ENCODE assay signal across 10 cellular contexts in the genomic region with DNA sequence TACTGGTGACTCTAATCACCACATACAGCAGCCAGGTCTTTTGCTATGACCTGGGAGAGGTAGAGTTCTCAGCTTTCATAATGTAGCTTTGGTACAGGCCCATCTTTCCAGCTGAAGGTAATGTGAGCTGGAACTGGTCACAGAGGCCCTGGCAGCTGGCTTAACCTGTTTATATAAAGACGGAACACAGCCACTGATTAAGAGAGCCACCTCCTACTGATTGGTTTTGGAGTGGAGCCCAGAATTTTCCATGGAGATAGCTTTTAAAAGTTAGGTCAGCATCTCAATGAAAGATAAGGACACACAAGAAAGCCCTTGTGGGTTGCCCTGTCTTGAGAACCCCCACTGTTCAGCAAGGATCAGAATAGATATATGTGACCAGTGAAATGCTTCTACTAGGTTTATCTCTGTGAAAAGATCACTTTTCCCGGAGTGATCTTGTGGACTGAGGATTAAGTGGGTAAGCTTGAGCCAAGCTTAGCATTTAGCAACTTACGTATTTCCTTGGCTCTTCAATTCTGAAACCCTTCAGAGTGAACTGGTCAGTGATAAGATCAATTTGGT.
A peak's percentile ranks its signal among the peaks of the same experiment; 100 is the strongest.
DNase-seq lines count a peak whose midpoint lies in the region; ATAC-seq and TF ChIP-seq lines count a peak whose summit lies in the region.
"Had no signal": no experiment of that assay in that cellular context is flagged by ENCODE, and none has a peak within 500 bp of the region (broad histone marks: within the 10 kb centered on the region; RNA-seq: fewer than 3 reads in every experiment).

No MANE protein-coding gene starts in this region.

- H3K23ac ChIP-seq in neuronal stem cell (ENCODE audit: low read depth, low read length, poor library complexity): no peak overlapping the region

- no peaks in the 10 kb centered on the region for H3K9me3 ChIP-seq in neuronal stem cell (replicated peaks in 1 of 2; ENCODE audit: control insufficient read depth in 2 of 2, insufficient read depth in 1 of 2, low read depth in 1 of 2, low read length in 2 of 2)

- H2BK120ac ChIP-seq in neuronal stem cell (ENCODE audit: low read depth, low read length): no peak overlapping the region

- no peak overlapping the region for H2AK5ac ChIP-seq in neuronal stem cell (ENCODE audit: low read depth, low read length)

- H4K91ac ChIP-seq in neuronal stem cell (ENCODE audit: low read depth, low read length, poor library complexity): no peak overlapping the region

- no peak overlapping the region for H3K4me3 ChIP-seq in neuronal stem cell (ENCODE audit: low read length in 2 of 2)
- H3K4me3 ChIP-seq: skin epidermis had no signal

- no peak overlapping the region for H2BK15ac ChIP-seq in neuronal stem cell (ENCODE audit: low read length)

- no peak overlapping the region for H2BK5ac ChIP-seq in neuronal stem cell (ENCODE audit: low read length)

- H3K14ac ChIP-seq in neuronal stem cell (ENCODE audit: low read length): no peak overlapping the region

- H3K4me2 ChIP-seq in neuronal stem cell (ENCODE audit: insufficient read depth, low read length, poor library complexity, severe bottlenecking): no peak overlapping the region

- H2AFZ ChIP-seq in neuronal stem cell (ENCODE audit: low read length): peak overlapping the region; percentile 31

- H3K27me3 ChIP-seq in neuronal stem cell (ENCODE audit: control insufficient read depth in 3 of 3, insufficient read depth in 3 of 3, low read depth in 1 of 3, low read length in 3 of 3): no peaks in the 10 kb centered on the region

- no peak for TF ChIP-seq CTCF in omental fat pad (IDR thresholded peaks at IDR 0.05)

- no peak overlapping the region for H3K18ac ChIP-seq in neuronal stem cell (ENCODE audit: low read length)

- no peak overlapping the region for H3K9ac ChIP-seq in neuronal stem cell (ENCODE audit: low read depth, low read length, poor library complexity)

- peak; percentile 77 for DNase-seq in EL
- DNase-seq in NCI-H2196 (lab: John Stamatoyannopoulos, UW; ENCODE audit: unreplicated experiment): peak; percentile 87
- DNase-seq in dermis blood vessel endothelial cell: peak; percentile 84
- no peak for DNase-seq in neuronal stem cell (ENCODE audit: low spot score)
- no peak for DNase-seq in stimulated activated CD4-positive, alpha-beta T cell treated with anti-CD3 and anti-CD28 coated beads, Interleukin-2, amount 100 ng/mL, for 24 hours
- no peak for DNase-seq in omental fat pad (ENCODE audit: low spot score)
- no peak for DNase-seq in NK-92 (lab: John Stamatoyannopoulos, UW; ENCODE audit: unreplicated experiment)
- DNase-seq: activated naive CD8-positive, alpha-beta T cell treated with anti-CD3 and anti-CD28 coated beads, Interleukin-2, amount 50 U/mL, for 24 hours had no signal

- no CpG with 5 or more reads among the region's 3 CpGs for WGBS in neuronal stem cell (ENCODE audit: extremely low coverage in 2 of 2, insufficient read length in 2 of 2, insufficient replicate concordance in 1 of 2), 2 donors

- ATAC-seq in omental fat pad (ENCODE audit: low FRiP score) (no peak), HG03460 (IDR thresholded peaks at IDR 0.05; ENCODE audit: unreplicated experiment) (no peak)
- ATAC-seq: activated naive CD8-positive, alpha-beta T cell treated with anti-CD3 and anti-CD28 coated beads, Interleukin-2, amount 50 U/mL, for 24 hours had no signal

- no peaks in the 10 kb centered on the region for H3K79me1 ChIP-seq in neuronal stem cell (ENCODE audit: low read depth, low read length)

- no peak overlapping the region for H3K4ac ChIP-seq in neuronal stem cell (ENCODE audit: low read length)

- no peak overlapping the region for H2BK12ac ChIP-seq in neuronal stem cell (ENCODE audit: low read length)

- peaks cover 4 to 12% of the 10 kb centered on the region in 2 donors for H3K4me1 ChIP-seq in neuronal stem cell (ENCODE audit: control insufficient read depth in 2 of 2, insufficient read depth in 1 of 2, low read depth in 1 of 2, low read length in 2 of 2)

- H3K27ac ChIP-seq in neuronal stem cell (replicated peaks; ENCODE audit: low read length): no peak overlapping the region

- H4K8ac ChIP-seq in neuronal stem cell (ENCODE audit: low read depth, low read length): no peak overlapping the region

- H3K36me3 ChIP-seq in neuronal stem cell (replicated peaks in 1 of 2; ENCODE audit: control insufficient read depth in 2 of 2, insufficient read depth in 2 of 2, low read length in 2 of 2): no peaks in the 10 kb centered on the region

Comparison
In these comparisons a context has a peak if more than half of its experiments do, and no peak if none do; other contexts are left out.
1. DNase-seq: peak in EL (single experiment), NCI-H2196 (single experiment) and dermis blood vessel endothelial cell (single experiment); none in neuronal stem cell (single experiment), stimulated activated CD4-positive, alpha-beta T cell treated with anti-CD3 and anti-CD28 coated beads, Interleukin-2, amount 100 ng/mL, for 24 hours (0 of 2), omental fat pad (single experiment) and NK-92 (single experiment).